ENCODE assay signal across 1 cellular context in genomic region chr2:227058888-227059399, GRCh38.
TF ChIP-seq lines count a peak whose summit lies in the region.

No MANE protein-coding gene starts in this region.

TF ChIP-seq in HepG2, 621 proteins besides CTCF, POLR2A, EP300 and RAD21 (continued from another document):
- TF ChIP-seq ZNF407 (CRISPR knock-in tag; IDR thresholded peaks at IDR 0.05; ENCODE audit: not compliant biosample characterization), result no peak
- TF ChIP-seq ETV5 (CRISPR knock-in tag; IDR thresholded peaks at IDR 0.05; ENCODE audit: borderline replicate concordance), result no peak
